Comparison of ENCODE assay signal across 1 cellular context in the genomic region with DNA sequence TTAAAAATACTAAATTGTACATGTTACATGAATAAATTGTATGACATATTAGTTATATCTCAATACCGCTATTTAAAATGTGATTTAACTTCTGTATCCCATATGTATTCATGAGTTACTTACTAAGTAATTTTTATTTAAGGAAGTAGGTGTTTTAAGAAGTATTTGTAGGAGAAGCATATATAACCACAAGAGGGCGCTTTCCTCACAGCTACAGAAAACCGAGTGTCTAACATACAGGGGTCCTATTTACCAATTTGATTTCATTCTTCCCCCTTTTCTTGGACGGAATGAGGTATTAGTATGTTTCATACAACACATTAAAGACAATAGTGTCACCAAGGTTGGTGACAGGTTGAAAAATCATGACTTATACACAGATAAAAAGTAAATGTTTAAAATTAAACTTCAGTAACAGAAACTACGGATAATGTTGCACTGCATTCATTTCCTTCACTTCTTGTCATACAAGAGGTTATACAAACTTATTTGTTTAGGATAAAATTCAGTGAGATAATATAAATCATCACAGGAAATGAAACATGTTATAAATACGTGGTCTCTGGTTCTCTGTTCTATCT.
TF ChIP-seq lines count a peak whose summit lies in the region.

No MANE protein-coding gene starts in this region.

TF ChIP-seq in HepG2, 621 proteins besides CTCF, POLR2A, EP300 and RAD21 (continued from another document):
- TF ChIP-seq, protein P1, sequence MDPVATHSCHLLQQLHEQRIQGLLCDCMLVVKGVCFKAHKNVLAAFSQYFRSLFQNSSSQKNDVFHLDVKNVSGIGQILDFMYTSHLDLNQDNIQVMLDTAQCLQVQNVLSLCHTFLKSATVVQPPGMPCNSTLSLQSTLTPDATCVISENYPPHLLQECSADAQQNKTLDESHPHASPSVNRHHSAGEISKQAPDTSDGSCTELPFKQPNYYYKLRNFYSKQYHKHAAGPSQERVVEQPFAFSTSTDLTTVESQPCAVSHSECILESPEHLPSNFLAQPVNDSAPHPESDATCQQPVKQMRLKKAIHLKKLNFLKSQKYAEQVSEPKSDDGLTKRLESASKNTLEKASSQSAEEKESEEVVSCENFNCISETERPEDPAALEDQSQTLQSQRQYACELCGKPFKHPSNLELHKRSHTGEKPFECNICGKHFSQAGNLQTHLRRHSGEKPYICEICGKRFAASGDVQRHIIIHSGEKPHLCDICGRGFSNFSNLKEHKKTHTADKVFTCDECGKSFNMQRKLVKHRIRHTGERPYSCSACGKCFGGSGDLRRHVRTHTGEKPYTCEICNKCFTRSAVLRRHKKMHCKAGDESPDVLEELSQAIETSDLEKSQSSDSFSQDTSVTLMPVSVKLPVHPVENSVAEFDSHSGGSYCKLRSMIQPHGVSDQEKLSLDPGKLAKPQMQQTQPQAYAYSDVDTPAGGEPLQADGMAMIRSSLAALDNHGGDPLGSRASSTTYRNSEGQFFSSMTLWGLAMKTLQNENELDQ (CRISPR knock-in tag; IDR thresholded peaks at IDR 0.05; ENCODE audit: borderline replicate concordance) = no peak
- peak; percentile 71 for TF ChIP-seq SMC3 (IDR thresholded peaks at IDR 0.05; ENCODE audit: low read length)
- no peak for TF ChIP-seq ZNF207 (IDR thresholded peaks at IDR 0.05; ENCODE audit: borderline replicate concordance)
- TF ChIP-seq, protein P2, sequence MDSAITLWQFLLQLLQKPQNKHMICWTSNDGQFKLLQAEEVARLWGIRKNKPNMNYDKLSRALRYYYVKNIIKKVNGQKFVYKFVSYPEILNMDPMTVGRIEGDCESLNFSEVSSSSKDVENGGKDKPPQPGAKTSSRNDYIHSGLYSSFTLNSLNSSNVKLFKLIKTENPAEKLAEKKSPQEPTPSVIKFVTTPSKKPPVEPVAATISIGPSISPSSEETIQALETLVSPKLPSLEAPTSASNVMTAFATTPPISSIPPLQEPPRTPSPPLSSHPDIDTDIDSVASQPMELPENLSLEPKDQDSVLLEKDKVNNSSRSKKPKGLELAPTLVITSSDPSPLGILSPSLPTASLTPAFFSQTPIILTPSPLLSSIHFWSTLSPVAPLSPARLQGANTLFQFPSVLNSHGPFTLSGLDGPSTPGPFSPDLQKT (CRISPR knock-in tag; IDR thresholded peaks at IDR 0.05; ENCODE audit: borderline replicate concordance) = no peak
- no peak for TF ChIP-seq TOPORS (CRISPR knock-in tag; IDR thresholded peaks at IDR 0.05)
- TF ChIP-seq, protein P3, sequence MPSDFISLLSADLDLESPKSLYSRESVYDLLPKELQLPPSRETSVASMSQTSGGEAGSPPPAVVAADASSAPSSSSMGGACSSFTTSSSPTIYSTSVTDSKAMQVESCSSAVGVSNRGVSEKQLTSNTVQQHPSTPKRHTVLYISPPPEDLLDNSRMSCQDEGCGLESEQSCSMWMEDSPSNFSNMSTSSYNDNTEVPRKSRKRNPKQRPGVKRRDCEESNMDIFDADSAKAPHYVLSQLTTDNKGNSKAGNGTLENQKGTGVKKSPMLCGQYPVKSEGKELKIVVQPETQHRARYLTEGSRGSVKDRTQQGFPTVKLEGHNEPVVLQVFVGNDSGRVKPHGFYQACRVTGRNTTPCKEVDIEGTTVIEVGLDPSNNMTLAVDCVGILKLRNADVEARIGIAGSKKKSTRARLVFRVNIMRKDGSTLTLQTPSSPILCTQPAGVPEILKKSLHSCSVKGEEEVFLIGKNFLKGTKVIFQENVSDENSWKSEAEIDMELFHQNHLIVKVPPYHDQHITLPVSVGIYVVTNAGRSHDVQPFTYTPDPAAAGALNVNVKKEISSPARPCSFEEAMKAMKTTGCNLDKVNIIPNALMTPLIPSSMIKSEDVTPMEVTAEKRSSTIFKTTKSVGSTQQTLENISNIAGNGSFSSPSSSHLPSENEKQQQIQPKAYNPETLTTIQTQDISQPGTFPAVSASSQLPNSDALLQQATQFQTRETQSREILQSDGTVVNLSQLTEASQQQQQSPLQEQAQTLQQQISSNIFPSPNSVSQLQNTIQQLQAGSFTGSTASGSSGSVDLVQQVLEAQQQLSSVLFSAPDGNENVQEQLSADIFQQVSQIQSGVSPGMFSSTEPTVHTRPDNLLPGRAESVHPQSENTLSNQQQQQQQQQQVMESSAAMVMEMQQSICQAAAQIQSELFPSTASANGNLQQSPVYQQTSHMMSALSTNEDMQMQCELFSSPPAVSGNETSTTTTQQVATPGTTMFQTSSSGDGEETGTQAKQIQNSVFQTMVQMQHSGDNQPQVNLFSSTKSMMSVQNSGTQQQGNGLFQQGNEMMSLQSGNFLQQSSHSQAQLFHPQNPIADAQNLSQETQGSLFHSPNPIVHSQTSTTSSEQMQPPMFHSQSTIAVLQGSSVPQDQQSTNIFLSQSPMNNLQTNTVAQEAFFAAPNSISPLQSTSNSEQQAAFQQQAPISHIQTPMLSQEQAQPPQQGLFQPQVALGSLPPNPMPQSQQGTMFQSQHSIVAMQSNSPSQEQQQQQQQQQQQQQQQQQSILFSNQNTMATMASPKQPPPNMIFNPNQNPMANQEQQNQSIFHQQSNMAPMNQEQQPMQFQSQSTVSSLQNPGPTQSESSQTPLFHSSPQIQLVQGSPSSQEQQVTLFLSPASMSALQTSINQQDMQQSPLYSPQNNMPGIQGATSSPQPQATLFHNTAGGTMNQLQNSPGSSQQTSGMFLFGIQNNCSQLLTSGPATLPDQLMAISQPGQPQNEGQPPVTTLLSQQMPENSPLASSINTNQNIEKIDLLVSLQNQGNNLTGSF (CRISPR knock-in tag; IDR thresholded peaks at IDR 0.05) = no peak
- TF ChIP-seq SMYD3 (CRISPR knock-in tag; IDR thresholded peaks at IDR 0.05) = no peak
- no peak for TF ChIP-seq EED (CRISPR knock-in tag; IDR thresholded peaks at IDR 0.05)
- no peak for TF ChIP-seq SP1 (IDR thresholded peaks at IDR 0.05)
- TF ChIP-seq SP1 (CRISPR knock-in tag; IDR thresholded peaks at IDR 0.05) = no peak
- TF ChIP-seq, protein P4, sequence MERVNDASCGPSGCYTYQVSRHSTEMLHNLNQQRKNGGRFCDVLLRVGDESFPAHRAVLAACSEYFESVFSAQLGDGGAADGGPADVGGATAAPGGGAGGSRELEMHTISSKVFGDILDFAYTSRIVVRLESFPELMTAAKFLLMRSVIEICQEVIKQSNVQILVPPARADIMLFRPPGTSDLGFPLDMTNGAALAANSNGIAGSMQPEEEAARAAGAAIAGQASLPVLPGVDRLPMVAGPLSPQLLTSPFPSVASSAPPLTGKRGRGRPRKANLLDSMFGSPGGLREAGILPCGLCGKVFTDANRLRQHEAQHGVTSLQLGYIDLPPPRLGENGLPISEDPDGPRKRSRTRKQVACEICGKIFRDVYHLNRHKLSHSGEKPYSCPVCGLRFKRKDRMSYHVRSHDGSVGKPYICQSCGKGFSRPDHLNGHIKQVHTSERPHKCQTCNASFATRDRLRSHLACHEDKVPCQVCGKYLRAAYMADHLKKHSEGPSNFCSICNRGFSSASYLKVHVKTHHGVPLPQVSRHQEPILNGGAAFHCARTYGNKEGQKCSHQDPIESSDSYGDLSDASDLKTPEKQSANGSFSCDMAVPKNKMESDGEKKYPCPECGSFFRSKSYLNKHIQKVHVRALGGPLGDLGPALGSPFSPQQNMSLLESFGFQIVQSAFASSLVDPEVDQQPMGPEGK (CRISPR knock-in tag; IDR thresholded peaks at IDR 0.05) = no peak
- no peak for TF ChIP-seq FOXO1 (CRISPR knock-in tag; IDR thresholded peaks at IDR 0.05)
- TF ChIP-seq HMGA1 (CRISPR knock-in tag; conservative IDR thresholded peaks at IDR 0.05) = no peak
- TF ChIP-seq ZBTB7B (CRISPR knock-in tag; IDR thresholded peaks at IDR 0.05) = no peak
- TF ChIP-seq STAG1 (CRISPR knock-in tag; IDR thresholded peaks at IDR 0.05) = peak; percentile 82
- no peak for TF ChIP-seq HOMEZ (CRISPR knock-in tag; IDR thresholded peaks at IDR 0.05; ENCODE audit: low read depth)
